23 cellular contexts compared by ENCODE assay signal in genomic region chr2:237024255-237024654, GRCh38.
"Had no signal": no experiment of that assay in that cellular context is flagged by ENCODE, and none has a peak within 500 bp of the region (broad histone marks: within the 10 kb centered on the region; RNA-seq: fewer than 3 reads in every experiment).

No MANE protein-coding gene starts in this region.

- H3K27me3 ChIP-seq: ovary, right atrium auricular region, stomach, testis, thyroid gland, transverse colon, upper lobe of right lung had no signal

- H3K9me3 ChIP-seq: ovary, testis, thyroid gland, transverse colon, upper lobe of right lung had no signal

- H3K27ac Mint-ChIP-seq: mesothelial cell of epicardium; naive thymus-derived CD4-positive, alpha-beta T cell; natural killer cell treated with Interleukin-12 subunit alpha and Interleukin-12 subunit beta and Interleukin-15 and Interleukin-18, amount 100 ng/mL, for 72 hours; progenitor cell of endocrine pancreas; stimulated activated naive B cell treated with anti-CD40 and anti-IgM and Interleukin-4, amounts not matched to agents 10 μg/mL and 1 μg/mL and 100 μg/mL, for 72 hours had no signal

- H3K4me1 Mint-ChIP-seq: naive thymus-derived CD4-positive, alpha-beta T cell; stimulated activated naive B cell treated with anti-CD40 and anti-IgM and Interleukin-4, amounts not matched to agents 10 μg/mL and 1 μg/mL and 100 μg/mL, for 72 hours had no signal

- ATAC-seq: natural killer cell treated with Interleukin-12 subunit alpha and Interleukin-12 subunit beta and Interleukin-15 and Interleukin-18, amount 100 ng/mL, for 72 hours; stimulated activated naive B cell treated with anti-CD40 and anti-IgM and Interleukin-4, amounts not matched to agents 10 μg/mL and 1 μg/mL and 100 μg/mL, for 72 hours had no signal

- H3K4me3 ChIP-seq: left ventricle myocardium inferior, lung, ovary, right atrium auricular region, skin epidermis, stomach, testis, thyroid gland, transverse colon, upper lobe of right lung had no signal

- DNase-seq: islet precursor cell; left ventricle myocardium inferior; mesendoderm; naive thymus-derived CD4-positive, alpha-beta T cell; ovary; stimulated activated CD4-positive, alpha-beta T cell treated with anti-CD3 and anti-CD28 coated beads, Interleukin-12 subunit alpha, Interleukin-12 subunit beta, amount 100 ng/mL, for 4 hours; stimulated activated CD4-positive, alpha-beta T cell treated with anti-CD3 and anti-CD28 coated beads, Interleukin-15, amount 100 ng/mL, for 24 hours; stimulated activated CD4-positive, alpha-beta T cell treated with anti-CD3 and anti-CD28 coated beads, Interleukin-2, amount 100 ng/mL, for 24 hours; stimulated activated CD4-positive, alpha-beta T cell treated with anti-CD3 and anti-CD28 coated beads, Interleukin-4, amount 100 ng/mL, for 1 hour; stimulated activated naive B cell treated with anti-CD40 and anti-IgM and Interleukin-4, amounts not matched to agents 10 μg/mL and 1 μg/mL and 100 μg/mL, for 72 hours; stimulated activated naive CD8-positive, alpha-beta T cell treated with anti-CD3 and anti-CD28 coated beads, Interleukin-15, Interleukin-2, amounts not matched to agents 100 U/mL and 50 U/mL, for 24 hours; stomach; testis; thyroid gland; upper lobe of right lung had no signal

- FAIRE-seq: urothelium cell line had no signal

- H3K4me3 Mint-ChIP-seq: mesothelial cell of epicardium; naive thymus-derived CD4-positive, alpha-beta T cell; natural killer cell treated with Interleukin-12 subunit alpha and Interleukin-12 subunit beta and Interleukin-15 and Interleukin-18, amount 100 ng/mL, for 72 hours; stimulated activated naive B cell treated with anti-CD40 and anti-IgM and Interleukin-4, amounts not matched to agents 10 μg/mL and 1 μg/mL and 100 μg/mL, for 72 hours had no signal

- H3K36me3 ChIP-seq: left ventricle myocardium inferior, ovary, right atrium auricular region, stomach, thyroid gland, transverse colon, upper lobe of right lung had no signal

- H3K36me3 Mint-ChIP-seq: naive thymus-derived CD4-positive, alpha-beta T cell; natural killer cell treated with Interleukin-12 subunit alpha and Interleukin-12 subunit beta and Interleukin-15 and Interleukin-18, amount 100 ng/mL, for 72 hours; stimulated activated naive B cell treated with anti-CD40 and anti-IgM and Interleukin-4, amounts not matched to agents 10 μg/mL and 1 μg/mL and 100 μg/mL, for 72 hours had no signal

- H3K4me1 ChIP-seq: left ventricle myocardium inferior, right atrium auricular region, testis, upper lobe of right lung had no signal

- H3K27ac ChIP-seq: left ventricle myocardium inferior, ovary, right atrium auricular region, stomach, testis, thyroid gland, upper lobe of right lung had no signal

- H3K9me3 Mint-ChIP-seq: natural killer cell treated with Interleukin-12 subunit alpha and Interleukin-12 subunit beta and Interleukin-15 and Interleukin-18, amount 100 ng/mL, for 72 hours had no signal
